16 cellular contexts compared by ENCODE assay signal in genomic region chr1:1062364-1063163, GRCh38. TPM values are rescaled to one million over a fixed set of nuclear protein-coding genes. Genes with fewer than 3 reads are reported as not detected.
A peak's percentile ranks its signal among the peaks of the same experiment; 100 is the strongest.
DNase-seq lines count a peak whose midpoint lies in the region; ATAC-seq, FAIRE-seq and TF ChIP-seq lines count a peak whose summit lies in the region.
"Had no signal": no experiment of that assay in that cellular context is flagged by ENCODE, and none has a peak within 500 bp of the region (broad histone marks: within the 10 kb centered on the region; RNA-seq: fewer than 3 reads in every experiment).

No MANE protein-coding gene starts in this region.

- H2AK5ac ChIP-seq in H1 (ENCODE audit: low read depth, low read length) = no peak overlapping the region

- no peak overlapping the region for H2BK15ac ChIP-seq in H1 (ENCODE audit: low read length)

- peaks cover 7% of the 10 kb centered on the region; the same call in 1 of the 2 replicates for H3K23me2 ChIP-seq in H1 (ENCODE audit: low read depth, low read length)

- no peak overlapping the region for H3K14ac ChIP-seq in H1 (ENCODE audit: insufficient read length)

- no peak for TF ChIP-seq CTCF in natural killer cell (IDR thresholded peaks at IDR 0.05)
- TF ChIP-seq CTCF in WERI-Rb-1 (IDR thresholded peaks at IDR 0.05; ENCODE audit: low read depth, low read length) = no peak
- TF ChIP-seq CTCF in H1 (IDR thresholded peaks at IDR 0.05; ENCODE audit: control extremely low read depth in 1 of 3, insufficient read depth in 1 of 3, low read depth in 1 of 3, low read length in 3 of 3) = no peak
- no peak for TF ChIP-seq CTCF in left lung (IDR thresholded peaks at IDR 0.05)

- peak overlapping the region; percentile 52 for H3K4me3 Mint-ChIP-seq in natural killer cell treated with Interleukin-12 subunit alpha and Interleukin-12 subunit beta and Interleukin-15 and Interleukin-18, amount 100 ng/mL, for 72 hours
- no peak overlapping the region for H3K4me3 Mint-ChIP-seq in natural killer cell
- peak overlapping the region; percentile 92 to 97 for H3K4me3 Mint-ChIP-seq in stimulated activated naive CD8-positive, alpha-beta T cell treated with anti-CD3 and anti-CD28 coated beads, Interleukin-15, amount 100 ng/mL, for 72 hours

- H3K79me1 ChIP-seq in H1 (ENCODE audit: low read depth, low read length) = no peaks in the 10 kb centered on the region

- no peak overlapping the region for H3K18ac ChIP-seq in H1 (ENCODE audit: extremely low read depth, low read length)

- peaks cover 7 to 32% of the 10 kb centered on the region in 2 donors for H3K4me1 Mint-ChIP-seq in natural killer cell treated with Interleukin-12 subunit alpha and Interleukin-12 subunit beta and Interleukin-15 and Interleukin-18, amount 100 ng/mL, for 72 hours (ENCODE audit: low read depth in 2 of 2)
- H3K4me1 Mint-ChIP-seq in natural killer cell = peaks cover 0 to 18% of the 10 kb centered on the region in 2 donors
- peaks cover 74% of the 10 kb centered on the region for H3K4me1 Mint-ChIP-seq in stimulated activated naive CD8-positive, alpha-beta T cell treated with anti-CD3 and anti-CD28 coated beads, Interleukin-15, amount 100 ng/mL, for 72 hours

- no peak for TF ChIP-seq EP300 in H1 (IDR thresholded peaks at IDR 0.05; ENCODE audit: borderline replicate concordance in 1 of 2, low read depth in 2 of 2, low read length in 2 of 2)

- no peak overlapping the region for H3K56ac ChIP-seq in H1 (replicated peaks; ENCODE audit: insufficient read length, low read depth, low read length)

- H3K4me2 ChIP-seq in H1 (ENCODE audit: insufficient read depth in 1 of 2, low read depth in 2 of 2, low read length in 2 of 2) = no peak overlapping the region

- ATAC-seq in natural killer cell treated with Interleukin-12 subunit alpha and Interleukin-12 subunit beta and Interleukin-15 and Interleukin-18, amount 100 ng/mL, for 72 hours = no peak
- no peak for ATAC-seq in natural killer cell
- ATAC-seq in stimulated activated naive CD8-positive, alpha-beta T cell treated with anti-CD3 and anti-CD28 coated beads, Interleukin-15, amount 100 ng/mL, for 72 hours = no peak
- no peak for ATAC-seq in HG03108 (IDR thresholded peaks at IDR 0.05; ENCODE audit: unreplicated experiment)
- ATAC-seq in left lung = no peak
- ATAC-seq: left cardiac atrium, psoas muscle had no signal

- H3K9me3 ChIP-seq in WERI-Rb-1 (ENCODE audit: severe bottlenecking) (no peaks in the 10 kb centered on the region), H1 (ENCODE audit: insufficient read depth in 2 of 2, low read depth in 1 of 2, low read length in 1 of 2) (no peaks in the 10 kb centered on the region), left lung (no peaks in the 10 kb centered on the region)
- H3K9me3 ChIP-seq: psoas muscle, upper lobe of left lung had no signal

- no peak overlapping the region for H4K8ac ChIP-seq in H1 (ENCODE audit: extremely low read depth, insufficient read depth, low read length)

- H3K27ac ChIP-seq in WERI-Rb-1 = no peak overlapping the region
- H3K27ac ChIP-seq in H1 (ENCODE audit: low read depth, low read length) = no peak overlapping the region
- no peak overlapping the region for H3K27ac ChIP-seq in left lung
- H3K27ac ChIP-seq: psoas muscle, SK-N-MC, upper lobe of left lung had no signal

- FAIRE-seq in H1 (lab: Jason Lieb, UNC) = no peak
- FAIRE-seq in urothelium cell line (lab: Jason Lieb, UNC) = no peak

- no peak overlapping the region for H3K23ac ChIP-seq in H1 (ENCODE audit: insufficient read length)

- H3K36me3 Mint-ChIP-seq in natural killer cell treated with Interleukin-12 subunit alpha and Interleukin-12 subunit beta and Interleukin-15 and Interleukin-18, amount 100 ng/mL, for 72 hours = no peaks in the 10 kb centered on the region
- no peaks in the 10 kb centered on the region for H3K36me3 Mint-ChIP-seq in natural killer cell

- no peak overlapping the region for H2BK5ac ChIP-seq in H1 (ENCODE audit: low read depth, low read length)

- H3K9ac ChIP-seq in H1 (replicated peaks in 1 of 4; ENCODE audit: extremely low read depth in 1 of 4, low read depth in 3 of 4, low read length in 3 of 4) = no peak overlapping the region

- no peak for TF ChIP-seq POLR2A in H1 (IDR thresholded peaks at IDR 0.05; ENCODE audit: control extremely low read depth in 1 of 2, low read depth in 2 of 2, low read length in 2 of 2)

- WGBS in H1 (ENCODE audit: extremely low coverage in 1 of 2, insufficient coverage in 1 of 2, insufficient read length in 1 of 2, insufficient replicate concordance in 2 of 2, low coverage in 1 of 2, low lambda C conversion rate in 2 of 2, missing lambda C conversion rate in 1 of 2), 2 experiments = 79% methylated on average over 18 of the region's 29 CpGs; no CpG with 5 or more reads in 1 of the 2 experiments

- peak overlapping the region; percentile 58 to 86 for H3K27ac Mint-ChIP-seq in natural killer cell treated with Interleukin-12 subunit alpha and Interleukin-12 subunit beta and Interleukin-15 and Interleukin-18, amount 100 ng/mL, for 72 hours
- H3K27ac Mint-ChIP-seq in natural killer cell = peak overlapping the region in 1 of 2 donors; percentile 73
- peak overlapping the region; percentile 81 to 95 for H3K27ac Mint-ChIP-seq in stimulated activated naive CD8-positive, alpha-beta T cell treated with anti-CD3 and anti-CD28 coated beads, Interleukin-15, amount 100 ng/mL, for 72 hours

- intact Hi-C loops in natural killer cell (cut with micrococcal nuclease) = loop anchor here (1.0 kb wide), 1 partner anchor 78 kb away; no protein-coding TSS in a partner anchor
- intact Hi-C loops in left lung (cut with DNase I) = loop anchor here in 1 of 2 donors (5.0 kb wide), 1 partner anchor 75 kb away; no protein-coding TSS in a partner anchor

- CTCF ChIA-PET in H1 (lab: Charles Lee; ENCODE audit: partially characterized antibody) = interaction anchor here (0.6 to 10.2 kb wide), 31 partner anchors 7 to 239 kb away, joined by 3 to 80 read pairs (median 5); partner anchors contain the start of genes ISG15 and PERM1

- H3K4me3 ChIP-seq in WERI-Rb-1 (ENCODE audit: low read depth, low read length) (no peak overlapping the region), H1 (ENCODE audit: extremely low read depth in 1 of 4, insufficient read depth in 2 of 4, low read depth in 3 of 4, low read length in 4 of 4) (no peak overlapping the region), left lung (no peak overlapping the region)
- H3K4me3 ChIP-seq: psoas muscle, SK-N-MC, upper lobe of left lung had no signal

- no peak overlapping the region for H4K5ac ChIP-seq in H1 (ENCODE audit: insufficient read length, low read depth, low read length)

- H3K27me3 Mint-ChIP-seq in natural killer cell treated with Interleukin-12 subunit alpha and Interleukin-12 subunit beta and Interleukin-15 and Interleukin-18, amount 100 ng/mL, for 72 hours = peaks cover 6 to 8% of the 10 kb centered on the region in 2 donors
- peaks cover 7 to 31% of the 10 kb centered on the region in 2 donors for H3K27me3 Mint-ChIP-seq in natural killer cell (ENCODE audit: low read depth in 2 of 2)
- H3K27me3 Mint-ChIP-seq in stimulated activated naive CD8-positive, alpha-beta T cell treated with anti-CD3 and anti-CD28 coated beads, Interleukin-15, amount 100 ng/mL, for 72 hours = peaks cover 30% of the 10 kb centered on the region

- TF ChIP-seq RAD21 in H1 (IDR thresholded peaks at IDR 0.05 in 1 of 2, conservative IDR thresholded peaks at IDR 0.05 in 1 of 2; ENCODE audit: low read depth in 2 of 2, low read length in 2 of 2) = no peak

- H3K4me1 ChIP-seq in H1 (replicated peaks in 1 of 4; ENCODE audit: control insufficient read depth in 3 of 4, insufficient read depth in 4 of 4, low read length in 3 of 4) = peaks cover 0 to 18% (median 11%) of the 10 kb centered on the region in 4 experiments; a peak in 5 of 7 replicates
- peaks cover 6 to 38% of the 10 kb centered on the region in 2 donors for H3K4me1 ChIP-seq in left lung
- H3K4me1 ChIP-seq: psoas muscle had no signal

- H3K27me3 ChIP-seq in WERI-Rb-1 (ENCODE audit: insufficient read depth, low read depth, severe bottlenecking) (peaks cover 17% of the 10 kb centered on the region), H1 (replicated peaks in 1 of 4; ENCODE audit: control insufficient read depth in 3 of 4, extremely low read depth in 1 of 4, insufficient read depth in 3 of 4, low read length in 3 of 4) (peaks cover 9 to 49% (median 33%) of the 10 kb centered on the region in 4 experiments), left lung (peaks cover 33 to 95% of the 10 kb centered on the region in 2 donors)

- H2BK20ac ChIP-seq in H1 (ENCODE audit: low read length) = no peak overlapping the region; the same call in 1 of the 2 replicates

- POLR2A ChIA-PET in H1 (lab: Charles Lee; ENCODE audit: partially characterized antibody) = interaction anchor here (1.0 to 3.0 kb wide), 6 partner anchors 22 to 96 kb away, joined by 3 to 17 read pairs (median 4); no protein-coding TSS in a partner anchor

- H3K79me2 ChIP-seq in H1 (ENCODE audit: control insufficient read depth in 1 of 2, insufficient read depth in 2 of 2, low read length in 2 of 2) = no peaks in the 10 kb centered on the region

- H4K91ac ChIP-seq in H1 (replicated peaks; ENCODE audit: insufficient read length, low read length) = peak overlapping the region; percentile 3

- H3K4ac ChIP-seq in H1 (replicated peaks; ENCODE audit: insufficient read length, low read depth, low read length) = no peak overlapping the region

- H2AFZ ChIP-seq in H1 (ENCODE audit: low read length) = no peak overlapping the region

- peaks cover 0 to 13% of the 10 kb centered on the region in 2 experiments for H4K20me1 ChIP-seq in H1 (replicated peaks in 1 of 2; ENCODE audit: control insufficient read depth in 1 of 2, insufficient read depth in 2 of 2, low read length in 2 of 2)

- no peak for DNase-seq in natural killer cell treated with Interleukin-12 subunit alpha and Interleukin-12 subunit beta and Interleukin-15 and Interleukin-18, amount 100 ng/mL, for 72 hours (ENCODE audit: low spot score)
- no peak for DNase-seq in natural killer cell
- DNase-seq in WERI-Rb-1 = peak; percentile 44
- no peak for DNase-seq in H1 (ENCODE audit: low read depth in 1 of 2, low spot score in 2 of 2)
- no peak for DNase-seq in stimulated activated naive CD8-positive, alpha-beta T cell treated with anti-CD3 and anti-CD28 coated beads, Interleukin-15, amount 100 ng/mL, for 72 hours
- no peak for DNase-seq in urothelium cell line (ENCODE audit: low spot score)
- DNase-seq in left lung = no peak
- DNase-seq: activated CD4-positive, CD25-positive, alpha-beta regulatory T cell; AML-193; hippocampal formation; left cardiac atrium; psoas muscle had no signal

- H3K36me3 ChIP-seq in WERI-Rb-1 = no peaks in the 10 kb centered on the region
- H3K36me3 ChIP-seq in H1 (ENCODE audit: control insufficient read depth in 2 of 4, insufficient read depth in 4 of 4, low read length in 3 of 4) = no peaks in the 10 kb centered on the region
- no peaks in the 10 kb centered on the region for H3K36me3 ChIP-seq in left lung
- H3K36me3 ChIP-seq: upper lobe of left lung had no signal

- no peak overlapping the region for H2BK12ac ChIP-seq in H1 (ENCODE audit: low read depth, low read length)

- no peaks in the 10 kb centered on the region for H3K9me3 Mint-ChIP-seq in natural killer cell treated with Interleukin-12 subunit alpha and Interleukin-12 subunit beta and Interleukin-15 and Interleukin-18, amount 100 ng/mL, for 72 hours
- no peaks in the 10 kb centered on the region for H3K9me3 Mint-ChIP-seq in natural killer cell
- no peaks in the 10 kb centered on the region for H3K9me3 Mint-ChIP-seq in stimulated activated naive CD8-positive, alpha-beta T cell treated with anti-CD3 and anti-CD28 coated beads, Interleukin-15, amount 100 ng/mL, for 72 hours

- H2BK120ac ChIP-seq in H1 (replicated peaks; ENCODE audit: low read depth, low read length) = no peak overlapping the region

RNA-seq across cellular contexts. Expression of gene RNF223, which starts 11.5 kb away (rescaled TPM):
- total RNA-seq in natural killer cell treated with Interleukin-12 subunit alpha and Interleukin-12 subunit beta and Interleukin-15 and Interleukin-18, amount 100 ng/mL, for 72 hours = not detected
- total RNA-seq in natural killer cell (not detected), left lung (1 to 10 TPM; 1.2 to 1.7 TPM)
- total RNA-seq in H1 (2021; fragmentation: NEBNext Ultra II Directional; extraction: Animal tissue kit (Norgen Biotek cat#: 25700)) = not detected in 2 replicates
- not detected in 2 replicates for polyA plus RNA-seq in H1 (2011; rRNA removed)
- not detected for polyA plus RNA-seq in H1 (2011; cell fraction: cytosol; rRNA removed)
- polyA plus RNA-seq in H1 (2011; cell fraction: nucleus; rRNA removed) = not detected
- polyA plus RNA-seq in H1 (2012, experiment 1 of 2) = not detected in 4 replicates
- polyA plus RNA-seq in H1 (2012, experiment 2 of 2) = not detected
- 0.02 TPM for polyA plus RNA-seq in H1 (2013, experiment 1 of 2)
- not detected for polyA plus RNA-seq in H1 (2013, experiment 2 of 2)
- not detected in 2 replicates for polyA minus RNA-seq in H1 (2011; rRNA and poly(A)+ RNA removed)
- not detected for polyA minus RNA-seq in H1 (2011; cell fraction: cytosol; rRNA and poly(A)+ RNA removed)
- polyA minus RNA-seq in H1 (2011; cell fraction: nucleus; rRNA and poly(A)+ RNA removed) = 0.40 TPM
- total RNA-seq: cardiac septum, left cardiac atrium, psoas muscle had no signal
- polyA plus RNA-seq: psoas muscle had no signal

RNA-seq across cellular contexts. Expression of gene AGRN, which starts 42.6 kb away (rescaled TPM):
- 1 to 10 TPM; 9.3 to 9.4 TPM for total RNA-seq in natural killer cell treated with Interleukin-12 subunit alpha and Interleukin-12 subunit beta and Interleukin-15 and Interleukin-18, amount 100 ng/mL, for 72 hours
- 1 to 10 TPM; 4.1 to 5.0 (median 4.6) TPM for total RNA-seq in natural killer cell
- 155 and 162 TPM in 2 replicates for total RNA-seq in H1 (2021; fragmentation: NEBNext Ultra II Directional; extraction: Animal tissue kit (Norgen Biotek cat#: 25700))
- 52.3 and 104 TPM in 2 replicates for polyA plus RNA-seq in H1 (2011; rRNA removed)
- 82.7 TPM for polyA plus RNA-seq in H1 (2011; cell fraction: cytosol; rRNA removed)
- 556 TPM for polyA plus RNA-seq in H1 (2011; cell fraction: nucleus; rRNA removed)
- polyA plus RNA-seq in H1 (2012, experiment 1 of 2) = 93.3 to 153 TPM (median 143 TPM) in 4 replicates
- 95.8 TPM for polyA plus RNA-seq in H1 (2012, experiment 2 of 2)
- 113 TPM for polyA plus RNA-seq in H1 (2013, experiment 1 of 2)
- 84.3 TPM for polyA plus RNA-seq in H1 (2013, experiment 2 of 2)
- 35.4 and 47.0 TPM in 2 replicates for polyA minus RNA-seq in H1 (2011; rRNA and poly(A)+ RNA removed)
- 94.9 TPM for polyA minus RNA-seq in H1 (2011; cell fraction: cytosol; rRNA and poly(A)+ RNA removed)
- polyA minus RNA-seq in H1 (2011; cell fraction: nucleus; rRNA and poly(A)+ RNA removed) = 130 TPM
- 100 to 1,000 TPM in 1 of 2 donors, 10 to 100 TPM in 1; 96.8 to 208 TPM for total RNA-seq in left lung

RNA-seq across cellular contexts. Expression of gene ISG15, which starts 49.3 kb away (rescaled TPM):
- 10 to 100 TPM; 15.2 to 44.3 TPM for total RNA-seq in natural killer cell treated with Interleukin-12 subunit alpha and Interleukin-12 subunit beta and Interleukin-15 and Interleukin-18, amount 100 ng/mL, for 72 hours
- 10 to 100 TPM; 17.0 to 56.9 (median 50.2) TPM for total RNA-seq in natural killer cell
- total RNA-seq in H1 (2021; fragmentation: NEBNext Ultra II Directional; extraction: Animal tissue kit (Norgen Biotek cat#: 25700)) = 27.7 and 29.3 TPM in 2 replicates
- 121 and 123 TPM in 2 replicates for polyA plus RNA-seq in H1 (2011; rRNA removed)
- polyA plus RNA-seq in H1 (2011; cell fraction: cytosol; rRNA removed) = 83.6 TPM
- 56.0 TPM for polyA plus RNA-seq in H1 (2011; cell fraction: nucleus; rRNA removed)
- 15.3 to 54.0 TPM (median 48.7 TPM) in 4 replicates for polyA plus RNA-seq in H1 (2012, experiment 1 of 2)
- 32.5 TPM for polyA plus RNA-seq in H1 (2012, experiment 2 of 2)
- polyA plus RNA-seq in H1 (2013, experiment 1 of 2) = 35.2 TPM
- polyA plus RNA-seq in H1 (2013, experiment 2 of 2) = 36.8 TPM
- 6.5 and 11.0 TPM in 2 replicates for polyA minus RNA-seq in H1 (2011; rRNA and poly(A)+ RNA removed)
- 18.9 TPM for polyA minus RNA-seq in H1 (2011; cell fraction: cytosol; rRNA and poly(A)+ RNA removed)
- 13.1 TPM for polyA minus RNA-seq in H1 (2011; cell fraction: nucleus; rRNA and poly(A)+ RNA removed)
- 10 to 100 TPM; 75.4 to 90.0 TPM for total RNA-seq in left lung

RNA-seq across cellular contexts. Expression of gene C1orf159, which starts 53.3 kb away (rescaled TPM):
- total RNA-seq in natural killer cell treated with Interleukin-12 subunit alpha and Interleukin-12 subunit beta and Interleukin-15 and Interleukin-18, amount 100 ng/mL, for 72 hours = 10 to 100 TPM; 18.6 to 37.1 TPM
- total RNA-seq in natural killer cell (10 to 100 TPM; 19.6 to 25.1 (median 21.5) TPM), left lung (10 to 100 TPM in 1 of 2 donors, 1 to 10 TPM in 1; 8.0 to 14.0 TPM)
- total RNA-seq in H1 (2021; fragmentation: NEBNext Ultra II Directional; extraction: Animal tissue kit (Norgen Biotek cat#: 25700)) = 10.9 and 12.4 TPM in 2 replicates
- polyA plus RNA-seq in H1 (2011; rRNA removed) = 10.0 and 15.7 TPM in 2 replicates
- polyA plus RNA-seq in H1 (2011; cell fraction: cytosol; rRNA removed) = 11.1 TPM
- polyA plus RNA-seq in H1 (2011; cell fraction: nucleus; rRNA removed) = 45.2 TPM
- 6.7 to 11.8 TPM (median 10.8 TPM) in 4 replicates for polyA plus RNA-seq in H1 (2012, experiment 1 of 2)
- polyA plus RNA-seq in H1 (2012, experiment 2 of 2) = 9.1 TPM
- polyA plus RNA-seq in H1 (2013, experiment 1 of 2) = 8.9 TPM
- polyA plus RNA-seq in H1 (2013, experiment 2 of 2) = 8.4 TPM
- 2.8 and 4.3 TPM in 2 replicates for polyA minus RNA-seq in H1 (2011; rRNA and poly(A)+ RNA removed)
- polyA minus RNA-seq in H1 (2011; cell fraction: cytosol; rRNA and poly(A)+ RNA removed) = 5.1 TPM
- polyA minus RNA-seq in H1 (2011; cell fraction: nucleus; rRNA and poly(A)+ RNA removed) = 14.2 TPM

Comparison
In these comparisons a context has a peak if more than half of its experiments do, and no peak if none do; other contexts are left out.
1. RNA of gene AGRN, which starts 42.6 kb away (total RNA-seq): 96.8 to 208 TPM in left lung and 155 to 162 TPM in H1; 9.3 to 9.4 TPM in natural killer cell treated with Interleukin-12 subunit alpha and Interleukin-12 subunit beta and Interleukin-15 and Interleukin-18, amount 100 ng/mL, for 72 hours and 4.1 to 5.0 TPM in natural killer cell; every median in the first group is over 4 times any median in the second.